Comparison of ENCODE assay signal across 24 cellular contexts in the genomic region with DNA sequence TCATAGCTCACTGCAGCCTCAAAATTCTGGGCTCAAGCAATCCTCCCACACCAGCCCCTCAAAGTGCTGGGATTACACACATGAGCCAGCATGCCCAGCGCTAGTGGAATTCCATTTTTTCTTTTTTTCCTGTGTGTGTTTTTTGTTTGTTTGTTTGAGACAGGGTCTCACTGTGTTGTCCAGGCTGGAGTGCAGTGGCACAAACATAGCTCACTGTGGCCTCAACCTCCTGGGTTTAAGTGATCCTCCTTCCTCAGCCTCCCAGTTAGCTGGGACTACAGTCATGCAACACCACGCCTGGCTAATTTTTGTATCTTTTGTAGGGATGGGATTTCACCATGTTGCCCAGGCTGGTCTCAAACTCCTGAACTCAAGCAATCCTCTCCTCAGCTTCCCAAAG. TPM values are rescaled to one million over a fixed set of nuclear protein-coding genes. Genes with fewer than 3 reads are reported as not detected.
DNase-seq lines count a peak whose midpoint lies in the region; ATAC-seq, FAIRE-seq and TF ChIP-seq lines count a peak whose summit lies in the region.
"Had no signal": no experiment of that assay in that cellular context is flagged by ENCODE, and none has a peak within 500 bp of the region (broad histone marks: within the 10 kb centered on the region; RNA-seq: fewer than 3 reads in every experiment).

No MANE protein-coding gene starts in this region.

- H3K36me3 ChIP-seq in HepG2 (replicated peaks in 1 of 2; ENCODE audit: control insufficient read depth in 1 of 2, insufficient read depth in 2 of 2, low read length in 2 of 2) (no peaks in the 10 kb centered on the region), right lobe of liver (no peaks in the 10 kb centered on the region), K562 (ENCODE audit: control insufficient read depth, insufficient read depth, low read length) (no peaks in the 10 kb centered on the region), uterus (no peaks in the 10 kb centered on the region), esophagus squamous epithelium (no peaks in the 10 kb centered on the region), Karpas-422 (ENCODE audit: insufficient read depth, low read length) (no peaks in the 10 kb centered on the region)

- in situ Hi-C loops in HepG2 (cut with HindIII; ENCODE audit: extremely low pct_ligation_motif_present, low pct_unique_long_range_greater_than_20kb), result no loop called here
- in situ Hi-C loops in K562 (cut with MboI), result no loop called here

- TF ChIP-seq POLR2A in HepG2 (IDR thresholded peaks at IDR 0.05; ENCODE audit: insufficient read depth in 1 of 2, low read depth in 2 of 2, low read length in 2 of 2) (no peak), right lobe of liver (IDR thresholded peaks at IDR 0.05) (no peak), K562 (conservative IDR thresholded peaks at IDR 0.05) (no peak), uterus (IDR thresholded peaks at IDR 0.05) (no peak), esophagus squamous epithelium (IDR thresholded peaks at IDR 0.05) (no peak)

- TF ChIP-seq RAD21 in HepG2 (CRISPR knock-in tag; IDR thresholded peaks at IDR 0.05) (no peak), K562 (CRISPR knock-in tag; conservative IDR thresholded peaks at IDR 0.05 in 1 of 2, IDR thresholded peaks at IDR 0.05 in 1 of 2) (no peak)

- H3K4me1 ChIP-seq in HepG2 (ENCODE audit: insufficient read depth, low read length) (peaks cover 34% of the 10 kb centered on the region), right lobe of liver (no peaks in the 10 kb centered on the region), K562 (replicated peaks in 1 of 2; ENCODE audit: control insufficient read depth in 2 of 2, insufficient read depth in 2 of 2, low read length in 2 of 2) (peaks cover 11 to 15% of the 10 kb centered on the region in 2 experiments; a peak in 4 of 5 replicates), uterus (no peaks in the 10 kb centered on the region), esophagus squamous epithelium (peaks cover 0 to 23% (median 0%) of the 10 kb centered on the region in 3 donors), Karpas-422 (ENCODE audit: low read length) (no peaks in the 10 kb centered on the region)

- no peak overlapping the region for H3K4me2 ChIP-seq in HepG2 (ENCODE audit: low read depth, low read length)
- H3K4me2 ChIP-seq in K562 (ENCODE audit: insufficient read depth, low read length), result no peak overlapping the region
- no peak overlapping the region for H3K4me2 ChIP-seq in Karpas-422 (ENCODE audit: low read depth, low read length, poor library complexity, severe bottlenecking)
- H3K4me2 ChIP-seq: A549 had no signal

- DNase-seq in HepG2 (ENCODE audit: low spot score) (no peak), right lobe of liver (no peak), K562 (ENCODE audit: extremely low read depth in 1 of 4, low spot score in 3 of 4) (no peak), uterus (no peak), esophagus squamous epithelium (lab: John Stamatoyannopoulos, UW) (no peak), Karpas-422 (no peak)
- DNase-seq: AML-193; Caco-2; CD4-positive, alpha-beta T cell; DMS153; DMS79; GDM1; H9; IMR-90; KBM-7 had no signal

- no peaks in the 10 kb centered on the region for H4K20me1 ChIP-seq in HepG2 (ENCODE audit: insufficient read depth, low read length)
- no peaks in the 10 kb centered on the region for H4K20me1 ChIP-seq in K562 (replicated peaks; ENCODE audit: control insufficient read depth, insufficient read depth, low read length)
- no peaks in the 10 kb centered on the region for H4K20me1 ChIP-seq in Karpas-422 (ENCODE audit: insufficient read depth, low read depth, low read length)

- H3K9me2 ChIP-seq in Karpas-422 (replicated peaks; ENCODE audit: insufficient read depth, low read length), result no peaks in the 10 kb centered on the region

- no peak overlapping the region for H2AFZ ChIP-seq in HepG2 (ENCODE audit: low read length)
- no peak overlapping the region for H2AFZ ChIP-seq in K562 (ENCODE audit: low read depth, low read length)
- H2AFZ ChIP-seq in Karpas-422 (ENCODE audit: low read length), result no peak overlapping the region

- no TSS peak for BruUV-seq in HepG2 (replicated peaks; lab: Mats Ljungman, UMichigan)
- BruUV-seq in K562 (replicated peaks; lab: Mats Ljungman, UMichigan), result no TSS peak

- FAIRE-seq in HepG2 (lab: Jason Lieb, UNC) (no peak), K562 (lab: Jason Lieb, UNC) (no peak)
- FAIRE-seq: A549, GM12892, GM18507, H1 had no signal

- intact Hi-C loops in HepG2 (cut with micrococcal nuclease; ENCODE audit: unreplicated experiment) (no loop called here), right lobe of liver (cut with DNase I) (no loop called here), K562 (cut with micrococcal nuclease) (no loop called here), uterus (cut with DNase I; ENCODE audit: low total_unique reads) (loop anchor here (10.0 kb wide), 1 partner anchor 93 kb away; no protein-coding TSS in a partner anchor), esophagus squamous epithelium (cut with DNase I) (no loop called here)

- H3K79me2 ChIP-seq in HepG2 (ENCODE audit: insufficient read depth, low read length), result no peaks in the 10 kb centered on the region
- no peaks in the 10 kb centered on the region for H3K79me2 ChIP-seq in K562 (ENCODE audit: control insufficient read depth, insufficient read depth, low read length)
- H3K79me2 ChIP-seq in Karpas-422 (ENCODE audit: low read length), result no peaks in the 10 kb centered on the region

- ATAC-seq in HepG2 (no peak), right lobe of liver (no peak), K562 (no peak), GM19023 (IDR thresholded peaks at IDR 0.05; ENCODE audit: unreplicated experiment) (no peak)

- H3K27ac ChIP-seq in HepG2 (ENCODE audit: extremely low read length, insufficient read depth, low read length), result no peak overlapping the region
- no peak overlapping the region for H3K27ac ChIP-seq in right lobe of liver
- no peak overlapping the region for H3K27ac ChIP-seq in K562 (ENCODE audit: extremely low read depth, low read depth, low read length)
- H3K27ac ChIP-seq in uterus, result peak overlapping the region; percentile 66 to 84
- H3K27ac ChIP-seq in esophagus squamous epithelium, result no peak overlapping the region
- no peak overlapping the region for H3K27ac ChIP-seq in Karpas-422 (ENCODE audit: low read length)
- H3K27ac ChIP-seq: 22Rv1, C4-2B, HL-60 had no signal

- TF ChIP-seq CTCF in HepG2 (CRISPR knock-in tag; IDR thresholded peaks at IDR 0.05), result no peak
- TF ChIP-seq CTCF in right lobe of liver (IDR thresholded peaks at IDR 0.05), result no peak
- TF ChIP-seq CTCF in K562 (IDR thresholded peaks at IDR 0.05 in 2 of 3, conservative IDR thresholded peaks at IDR 0.05 in 1 of 3; ENCODE audit: insufficient read depth in 2 of 3, low read depth in 1 of 3, low read length in 3 of 3), result no peak
- no peak for TF ChIP-seq CTCF in uterus (IDR thresholded peaks at IDR 0.05)
- no peak for TF ChIP-seq CTCF in esophagus squamous epithelium (IDR thresholded peaks at IDR 0.05)

- no peaks in the 10 kb centered on the region for H3K9me1 ChIP-seq in K562 (ENCODE audit: control insufficient read depth, insufficient read depth, low read length)

- H3K27me3 ChIP-seq in HepG2 (ENCODE audit: control insufficient read depth in 1 of 2, insufficient read depth in 2 of 2, low read length in 2 of 2), result 0 out of 5 replicates have a peak, but pooled peaks cover 0 to 2% of the 10 kb centered on the region in 2 experiments
- H3K27me3 ChIP-seq in right lobe of liver, result no peaks in the 10 kb centered on the region
- H3K27me3 ChIP-seq in K562 (ENCODE audit: control insufficient read depth in 2 of 2, insufficient read depth in 2 of 2, low read length in 2 of 2), result no peaks in the 10 kb centered on the region
- no peaks in the 10 kb centered on the region for H3K27me3 ChIP-seq in uterus
- H3K27me3 ChIP-seq in esophagus squamous epithelium, result peaks cover 0 to 8% (median 0%) of the 10 kb centered on the region in 4 donors
- H3K27me3 ChIP-seq in Karpas-422 (ENCODE audit: low read length), result no peaks in the 10 kb centered on the region

- 46% methylated on average over 2 of the region's 2 CpGs for WGBS in HepG2 (ENCODE audit: low lambda C conversion rate)
- 83% methylated on average over 1 of the region's 2 CpGs for WGBS in right lobe of liver (ENCODE audit: insufficient coverage, low coverage, low lambda C conversion rate, missing lambda C conversion rate)
- 32% methylated on average over 2 of the region's 2 CpGs for WGBS in K562 (ENCODE audit: insufficient coverage, low coverage, missing lambda C conversion rate)
- 80 to 82% methylated on average over 2 of the region's 2 CpGs for WGBS in esophagus squamous epithelium, 2 donors

- no peaks in the 10 kb centered on the region for H3K9me3 ChIP-seq in HepG2 (ENCODE audit: low read length)
- no peaks in the 10 kb centered on the region for H3K9me3 ChIP-seq in right lobe of liver
- no peaks in the 10 kb centered on the region for H3K9me3 ChIP-seq in K562 (replicated peaks; ENCODE audit: control insufficient read depth, insufficient read depth, low read depth, low read length)
- H3K9me3 ChIP-seq in uterus, result no peaks in the 10 kb centered on the region
- no peaks in the 10 kb centered on the region for H3K9me3 ChIP-seq in esophagus squamous epithelium
- no peaks in the 10 kb centered on the region for H3K9me3 ChIP-seq in Karpas-422 (ENCODE audit: low read length)
- H3K9me3 ChIP-seq: A549, Caco-2 had no signal

- H3K9ac ChIP-seq in HepG2 (ENCODE audit: insufficient read depth, low read depth, low read length), result no peak overlapping the region
- H3K9ac ChIP-seq in K562 (ENCODE audit: insufficient read depth in 1 of 2, low read depth in 2 of 2, low read length in 2 of 2), result no peak overlapping the region
- no peak overlapping the region for H3K9ac ChIP-seq in Karpas-422 (ENCODE audit: low read length)

- H3K4me3 ChIP-seq in HepG2 (replicated peaks in 1 of 3; ENCODE audit: insufficient read depth in 1 of 3, low read depth in 2 of 3, low read length in 3 of 3) (no peak overlapping the region), right lobe of liver (no peak overlapping the region), K562 (no peak overlapping the region), uterus (no peak overlapping the region), esophagus squamous epithelium (no peak overlapping the region), Karpas-422 (ENCODE audit: low read length) (no peak overlapping the region)
- H3K4me3 ChIP-seq: A549 had no signal

- no peak for TF ChIP-seq EP300 in HepG2 (IDR thresholded peaks at IDR 0.05; ENCODE audit: low read depth in 2 of 2, low read length in 2 of 2)
- no peak for TF ChIP-seq EP300 in HepG2 (CRISPR knock-in tag; IDR thresholded peaks at IDR 0.05; ENCODE audit: borderline replicate concordance)
- no peak for TF ChIP-seq EP300 in K562 (IDR thresholded peaks at IDR 0.05; ENCODE audit: low read length)

- CTCF ChIA-PET in HepG2 (lab: Yijun Ruan, JAX; ENCODE audit: low intra/inter-chr PET ratio, low total read pairs) (no interaction called here), K562 (lab: Yijun Ruan, JAX; ENCODE audit: low intra/inter-chr PET ratio) (no interaction called here)

- POLR2A ChIA-PET in HepG2 (lab: Yijun Ruan, JAX), result no interaction called here
- POLR2A ChIA-PET in K562 (lab: Yijun Ruan, JAX), result interaction anchor here (1.0 to 4.3 kb wide), 2 partner anchors 12 to 118 kb away, joined by 4 to 21 read pairs; a partner anchor contains a TSS

RNA-seq across cellular contexts. Expression of a gene that starts 14.1 kb away (rescaled TPM):
- total RNA-seq in HepG2 (2016; rRNA removed; fragmentation: Illumina TruSeq; extraction: Trizol), result 22.2 and 26.6 TPM in 2 replicates
- total RNA-seq in HepG2 (2016; cell fraction: cytosol; rRNA removed; fragmentation: Illumina TruSeq; extraction: Trizol; ENCODE audit: low read depth), result 1.9 TPM in 2 replicates
- total RNA-seq in HepG2 (2016; cell fraction: insoluble cytoplasmic fraction; rRNA removed; fragmentation: Illumina TruSeq; extraction: Trizol), result 21.4 and 26.1 TPM in 2 replicates
- total RNA-seq in HepG2 (2016; cell fraction: membrane; rRNA removed; fragmentation: Illumina TruSeq; extraction: Trizol), result 10.5 and 11.8 TPM in 2 replicates
- 12.5 and 14.9 TPM in 2 replicates for total RNA-seq in HepG2 (2016; cell fraction: nucleus; rRNA removed; fragmentation: Illumina TruSeq; extraction: Trizol)
- 6.0 and 6.9 TPM in 2 replicates for polyA plus RNA-seq in HepG2 (2011; rRNA removed)
- 2.8 and 4.1 TPM in 2 replicates for polyA plus RNA-seq in HepG2 (2011; cell fraction: cytosol; rRNA removed)
- polyA plus RNA-seq in HepG2 (2011; cell fraction: nucleus; rRNA removed), result 2.6 and 3.1 TPM in 2 replicates
- 4.6 and 4.9 TPM in 2 replicates for polyA plus RNA-seq in HepG2 (2012)
- 0.35 and 0.57 TPM in 2 replicates for polyA plus RNA-seq in HepG2 (2016; cell fraction: cytosol; fragmentation: Illumina TruSeq; extraction: Trizol; ENCODE audit: low read depth)
- polyA plus RNA-seq in HepG2 (2016; cell fraction: insoluble cytoplasmic fraction; fragmentation: Illumina TruSeq; extraction: Trizol; ENCODE audit: low read depth), result 8.8 and 9.1 TPM in 2 replicates
- 2.6 and 2.7 TPM in 2 replicates for polyA plus RNA-seq in HepG2 (2016; cell fraction: membrane; fragmentation: Illumina TruSeq; extraction: Trizol; ENCODE audit: low read depth)
- 13.0 and 13.3 TPM in 2 replicates for polyA plus RNA-seq in HepG2 (2016; cell fraction: nucleus; fragmentation: Illumina TruSeq; extraction: Trizol; ENCODE audit: insufficient read depth, low read depth)
- 3.1 and 8.3 TPM in 2 replicates for polyA minus RNA-seq in HepG2 (2011; rRNA and poly(A)+ RNA removed; ENCODE audit: low replicate concordance)
- 22.0 and 24.4 TPM in 2 replicates for polyA minus RNA-seq in HepG2 (2011; cell fraction: cytosol; rRNA and poly(A)+ RNA removed)
- 10.6 and 14.4 TPM in 2 replicates for polyA minus RNA-seq in HepG2 (2011; cell fraction: nucleus; rRNA and poly(A)+ RNA removed)
- 10 to 100 TPM in 2 of 6 experiments, 1 to 10 TPM in 4; 6.6 to 11.1 (median 8.5) TPM for total RNA-seq in right lobe of liver
- 9.8 and 24.9 TPM in 2 replicates for total RNA-seq in K562 (2011; cell fraction: chromatin; rRNA removed; ENCODE audit: low replicate concordance)
- 5.3 and 6.2 TPM in 2 replicates for total RNA-seq in K562 (2011; cell fraction: nucleolus; rRNA removed)
- total RNA-seq in K562 (2011; cell fraction: nucleoplasm; rRNA removed), result 12.7 and 15.3 TPM in 2 replicates
- 5.5 and 5.9 TPM in 2 replicates for total RNA-seq in K562 (2014; rRNA removed)
- total RNA-seq in K562 (2014; rRNA removed; fragmentation: Illumina TruSeq; extraction: Trizol), result 10.4 and 12.7 TPM in 2 replicates
- 9.0 and 9.8 TPM in 2 replicates for total RNA-seq in K562 (2015; rRNA removed; fragmentation: Illumina TruSeq; extraction: Trizol)
- 12.0 and 12.3 TPM in 2 replicates for total RNA-seq in K562 (2021)
- polyA plus RNA-seq in K562 (2011; rRNA removed), result 4.5 and 5.3 TPM in 2 replicates
- 1.5 and 2.7 TPM in 2 replicates for polyA plus RNA-seq in K562 (2011; cell fraction: cytosol; rRNA removed)
- polyA plus RNA-seq in K562 (2011; cell fraction: nucleus; rRNA removed), result 1.9 and 2.6 TPM in 2 replicates
- polyA plus RNA-seq in K562 (2012), result 0.96 and 1.2 TPM in 2 replicates
- 1.7 and 2.5 TPM in 2 replicates for polyA plus RNA-seq in K562 (2014; fragmentation: Illumina TruSeq; extraction: Trizol)
- polyA plus RNA-seq in K562 (2014; fragmentation: Nextera tagmentation; extraction: Ambion mirVana), result 1 to 10 TPM; 2.7 to 7.4 TPM
- 2.5 and 2.6 TPM in 2 replicates for polyA plus RNA-seq in K562 (2014; rRNA removed)
- polyA minus RNA-seq in K562 (2011; rRNA and poly(A)+ RNA removed), result 10.1 and 10.3 TPM in 2 replicates
- polyA minus RNA-seq in K562 (2011; cell fraction: cytosol; rRNA and poly(A)+ RNA removed), result 5.6 and 5.7 TPM in 2 replicates
- polyA minus RNA-seq in K562 (2011; cell fraction: nucleus; rRNA and poly(A)+ RNA removed), result 2.2 and 3.1 TPM in 2 replicates
- 10 to 100 TPM in 2 of 4 donors, 1 to 10 TPM in 2; 2.0 to 13.2 (median 7.8) TPM for total RNA-seq in uterus
- 1 to 10 TPM; 4.7 to 6.5 (median 5.3) TPM for total RNA-seq in esophagus squamous epithelium
- 2.6 and 5.9 TPM in 2 replicates for total RNA-seq in Karpas-422 (2014; rRNA removed; shearing (Covaris generic); ENCODE audit: low replicate concordance)

RNA-seq across cellular contexts. Expression of a gene that starts 26.0 kb away (rescaled TPM):
- total RNA-seq in HepG2 (2016; rRNA removed; fragmentation: Illumina TruSeq; extraction: Trizol) (not detected in 2 replicates), right lobe of liver (10 to 100 TPM in 2 of 6 experiments, 1 to 10 TPM in 4; 4.8 to 13.8 (median 8.9) TPM), K562 (2014; rRNA removed) (22.3 and 28.3 TPM in 2 replicates), K562 (2014; rRNA removed; fragmentation: Illumina TruSeq; extraction: Trizol) (9.2 and 15.5 TPM in 2 replicates), K562 (2015; rRNA removed; fragmentation: Illumina TruSeq; extraction: Trizol) (12.8 and 13.3 TPM in 2 replicates), K562 (2021) (43.3 and 46.1 TPM in 2 replicates), uterus (10 to 100 TPM in 3 of 4 donors, 1 to 10 TPM in 1; 9.1 to 85.4 (median 17.8) TPM), esophagus squamous epithelium (1 to 10 TPM; 1.3 to 9.7 (median 3.3) TPM)
- total RNA-seq in HepG2 (2016; cell fraction: cytosol; rRNA removed; fragmentation: Illumina TruSeq; extraction: Trizol; ENCODE audit: low read depth), result not detected in 2 replicates
- not detected in 2 replicates for total RNA-seq in HepG2 (2016; cell fraction: insoluble cytoplasmic fraction; rRNA removed; fragmentation: Illumina TruSeq; extraction: Trizol)
- not detected in 2 replicates for total RNA-seq in HepG2 (2016; cell fraction: membrane; rRNA removed; fragmentation: Illumina TruSeq; extraction: Trizol)
- total RNA-seq in HepG2 (2016; cell fraction: nucleus; rRNA removed; fragmentation: Illumina TruSeq; extraction: Trizol), result not detected in 2 replicates
- polyA plus RNA-seq in HepG2 (2011; rRNA removed) (0.18 and 0.26 TPM in 2 replicates), K562 (2011; rRNA removed) (48.8 and 65.1 TPM in 2 replicates), K562 (2014; fragmentation: Illumina TruSeq; extraction: Trizol) (21.4 and 23.4 TPM in 2 replicates), K562 (2014; fragmentation: Nextera tagmentation; extraction: Ambion mirVana) (1 to 10 TPM; 3.3 to 3.8 TPM), K562 (2014; rRNA removed) (62.7 and 66.4 TPM in 2 replicates)
- 0.05 TPM in 2 replicates for polyA plus RNA-seq in HepG2 (2011; cell fraction: cytosol; rRNA removed)
- 1.9 and 2.1 TPM in 2 replicates for polyA plus RNA-seq in HepG2 (2011; cell fraction: nucleus; rRNA removed)
- 0.11 and 0.36 TPM in 2 replicates for polyA plus RNA-seq in HepG2 (2012)
- polyA plus RNA-seq in HepG2 (2016; cell fraction: cytosol; fragmentation: Illumina TruSeq; extraction: Trizol; ENCODE audit: low read depth), result not detected in 2 replicates
- not detected in 2 replicates for polyA plus RNA-seq in HepG2 (2016; cell fraction: insoluble cytoplasmic fraction; fragmentation: Illumina TruSeq; extraction: Trizol; ENCODE audit: low read depth)
- polyA plus RNA-seq in HepG2 (2016; cell fraction: membrane; fragmentation: Illumina TruSeq; extraction: Trizol; ENCODE audit: low read depth), result not detected in 2 replicates
- polyA plus RNA-seq in HepG2 (2016; cell fraction: nucleus; fragmentation: Illumina TruSeq; extraction: Trizol; ENCODE audit: insufficient read depth, low read depth), result 0.13 TPM in 1 of 2 replicates, not detected in the other
- polyA minus RNA-seq in HepG2 (2011; rRNA and poly(A)+ RNA removed; ENCODE audit: low replicate concordance), result 0.42 TPM in 1 of 2 replicates, not detected in the other
- polyA minus RNA-seq in HepG2 (2011; cell fraction: cytosol; rRNA and poly(A)+ RNA removed), result not detected in 2 replicates
- 0.37 and 0.52 TPM in 2 replicates for polyA minus RNA-seq in HepG2 (2011; cell fraction: nucleus; rRNA and poly(A)+ RNA removed)
- total RNA-seq in K562 (2011; cell fraction: chromatin; rRNA removed; ENCODE audit: low replicate concordance), result 220 and 451 TPM in 2 replicates
- total RNA-seq in K562 (2011; cell fraction: nucleolus; rRNA removed), result 258 and 278 TPM in 2 replicates
- total RNA-seq in K562 (2011; cell fraction: nucleoplasm; rRNA removed), result 187 and 217 TPM in 2 replicates
- polyA plus RNA-seq in K562 (2011; cell fraction: cytosol; rRNA removed), result 23.4 and 24.4 TPM in 2 replicates
- polyA plus RNA-seq in K562 (2011; cell fraction: nucleus; rRNA removed), result 468 and 642 TPM in 2 replicates
- polyA plus RNA-seq in K562 (2012), result 23.3 and 29.2 TPM in 2 replicates
- 12.5 and 15.4 TPM in 2 replicates for polyA minus RNA-seq in K562 (2011; rRNA and poly(A)+ RNA removed)
- 15.8 and 20.2 TPM in 2 replicates for polyA minus RNA-seq in K562 (2011; cell fraction: cytosol; rRNA and poly(A)+ RNA removed)
- polyA minus RNA-seq in K562 (2011; cell fraction: nucleus; rRNA and poly(A)+ RNA removed), result 65.3 and 73.8 TPM in 2 replicates
- not detected in 2 replicates for total RNA-seq in Karpas-422 (2014; rRNA removed; shearing (Covaris generic); ENCODE audit: low replicate concordance)
- total RNA-seq: CD4-positive, alpha-beta T cell; HT1080 had no signal

Comparison
In these comparisons a context has a peak if more than half of its experiments do, and no peak if none do; other contexts are left out.
1. H3K27ac ChIP-seq: peak in uterus (2 of 2); none in HepG2 (single experiment), right lobe of liver (0 of 3), K562 (single experiment), esophagus squamous epithelium (0 of 4) and Karpas-422 (single experiment).